In genomic region chr5:18465833-18466681, GRCh38 we compare ENCODE assay signal across 9 cellular contexts.
DNase-seq lines count a peak whose midpoint lies in the region; ATAC-seq and TF ChIP-seq lines count a peak whose summit lies in the region.
"Had no signal": no experiment of that assay in that cellular context is flagged by ENCODE, and none has a peak within 500 bp of the region (broad histone marks: within the 10 kb centered on the region; RNA-seq: fewer than 3 reads in every experiment).

No MANE protein-coding gene starts in this region.

- no peak overlapping the region for H2AFZ ChIP-seq in neural cell (ENCODE audit: low read depth, low read length)

- DNase-seq in AG08395 (ENCODE audit: low spot score) (peak; percentile 2), NCI-H146 (lab: John Stamatoyannopoulos, UW) (peak; percentile 75), SW480 (ENCODE audit: low spot score) (peak; percentile 69), endodermal cell (peak; percentile 88), activated gamma-delta T cell treated with Interleukin-2 at 50 U/mL for 16 hours (no peak)

- H3F3A ChIP-seq in neural cell (ENCODE audit: insufficient read depth, low read length, poor library complexity, severe bottlenecking): no peaks in the 10 kb centered on the region

- H3K9ac ChIP-seq in endodermal cell (ENCODE audit: extremely low read depth, low read length, poor library complexity, severe bottlenecking) (no peak overlapping the region), neural cell (ENCODE audit: low read length) (no peak overlapping the region)

- 64 to 78% methylated on average over 2 to 11 of the region's 11 CpGs for WGBS in endodermal cell (ENCODE audit: insufficient coverage in 1 of 2, insufficient read length in 1 of 2), 2 experiments

- no peaks in the 10 kb centered on the region for H3K9me2 ChIP-seq in neural cell (ENCODE audit: insufficient read depth, low read length)

- H3K4me1 ChIP-seq in endodermal cell (ENCODE audit: control insufficient read depth, insufficient read depth, low read length): no peaks in the 10 kb centered on the region

- peaks cover 2% of the 10 kb centered on the region for H3K9me3 Mint-ChIP-seq in endodermal cell

- H3K27ac ChIP-seq in endodermal cell (ENCODE audit: low read depth, low read length) (no peak overlapping the region), neural cell (ENCODE audit: low read length) (peak overlapping the region; percentile 4)
- H3K27ac ChIP-seq: neutrophil had no signal

- H3K4me1 Mint-ChIP-seq in endodermal cell: peaks cover 4% of the 10 kb centered on the region

- no peaks in the 10 kb centered on the region for H3K36me3 Mint-ChIP-seq in endodermal cell (ENCODE audit: low read depth)

- TF ChIP-seq CTCF in endodermal cell (conservative IDR thresholded peaks at IDR 0.05) (peak; percentile 88), neural cell (IDR thresholded peaks at IDR 0.05; ENCODE audit: poor library complexity, severe bottlenecking) (peak; percentile 87)

- H3K4me3 Mint-ChIP-seq in endodermal cell: no peak overlapping the region

- no peaks in the 10 kb centered on the region for H4K20me1 ChIP-seq in neural cell (ENCODE audit: insufficient read depth)

- H3K27me3 Mint-ChIP-seq in endodermal cell (ENCODE audit: insufficient read depth): no peaks in the 10 kb centered on the region

- H3K36me3 ChIP-seq in endodermal cell (ENCODE audit: control insufficient read depth, insufficient read depth, low read length): no peaks in the 10 kb centered on the region
- no peaks in the 10 kb centered on the region for H3K36me3 ChIP-seq in neural cell (ENCODE audit: insufficient read depth, low read length)
- H3K36me3 ChIP-seq: neutrophil had no signal

- no peaks in the 10 kb centered on the region for H3K79me2 ChIP-seq in neural cell (replicated peaks; ENCODE audit: insufficient read depth, low read length)

- H3K27ac Mint-ChIP-seq in endodermal cell: no peak overlapping the region

- TF ChIP-seq POLR2A in GM18505 (IDR thresholded peaks at IDR 0.05; ENCODE audit: borderline replicate concordance, extremely low read depth, insufficient read depth, insufficient read length): no peak

- no peak for TF ChIP-seq EP300 in neural cell (conservative IDR thresholded peaks at IDR 0.05; ENCODE audit: poor library complexity, severe bottlenecking)

- H3K9me3 ChIP-seq in endodermal cell (ENCODE audit: control insufficient read depth, low read length): no peaks in the 10 kb centered on the region
- H3K9me3 ChIP-seq in neural cell (ENCODE audit: low read length): no peaks in the 10 kb centered on the region
- H3K9me3 ChIP-seq: neutrophil had no signal

- peak; percentile 90 for TF ChIP-seq RAD21 in neural cell (conservative IDR thresholded peaks at IDR 0.05)

- H3K27me3 ChIP-seq in endodermal cell (ENCODE audit: control insufficient read depth, insufficient read depth, low read length, poor library complexity, severe bottlenecking): no peaks in the 10 kb centered on the region
- H3K27me3 ChIP-seq in neural cell (ENCODE audit: insufficient read depth, low read depth, low read length): no peaks in the 10 kb centered on the region
- H3K27me3 ChIP-seq: neutrophil had no signal

- H3K4me3 ChIP-seq in endodermal cell (ENCODE audit: low read length): no peak overlapping the region
- H3K4me3 ChIP-seq in neural cell (ENCODE audit: low read length): no peak overlapping the region

- no peak overlapping the region for H3K4me2 ChIP-seq in neural cell (ENCODE audit: low read length)

- peak; percentile 83 for ATAC-seq in GM18505 (IDR thresholded peaks at IDR 0.05; ENCODE audit: unreplicated experiment)
- peak; percentile 91 for ATAC-seq in HG02885 (IDR thresholded peaks at IDR 0.05; ENCODE audit: poor library complexity, unreplicated experiment)

TF ChIP-seq in neural cell, 6 proteins besides CTCF, POLR2A, EP300 and RAD21:
- TF ChIP-seq SMC3 (conservative IDR thresholded peaks at IDR 0.05; ENCODE audit: poor library complexity) (peak; percentile 87), POLR2AphosphoS5 (IDR thresholded peaks at IDR 0.05) (no peak)
